11 cellular contexts compared by ENCODE assay signal in the genomic region with DNA sequence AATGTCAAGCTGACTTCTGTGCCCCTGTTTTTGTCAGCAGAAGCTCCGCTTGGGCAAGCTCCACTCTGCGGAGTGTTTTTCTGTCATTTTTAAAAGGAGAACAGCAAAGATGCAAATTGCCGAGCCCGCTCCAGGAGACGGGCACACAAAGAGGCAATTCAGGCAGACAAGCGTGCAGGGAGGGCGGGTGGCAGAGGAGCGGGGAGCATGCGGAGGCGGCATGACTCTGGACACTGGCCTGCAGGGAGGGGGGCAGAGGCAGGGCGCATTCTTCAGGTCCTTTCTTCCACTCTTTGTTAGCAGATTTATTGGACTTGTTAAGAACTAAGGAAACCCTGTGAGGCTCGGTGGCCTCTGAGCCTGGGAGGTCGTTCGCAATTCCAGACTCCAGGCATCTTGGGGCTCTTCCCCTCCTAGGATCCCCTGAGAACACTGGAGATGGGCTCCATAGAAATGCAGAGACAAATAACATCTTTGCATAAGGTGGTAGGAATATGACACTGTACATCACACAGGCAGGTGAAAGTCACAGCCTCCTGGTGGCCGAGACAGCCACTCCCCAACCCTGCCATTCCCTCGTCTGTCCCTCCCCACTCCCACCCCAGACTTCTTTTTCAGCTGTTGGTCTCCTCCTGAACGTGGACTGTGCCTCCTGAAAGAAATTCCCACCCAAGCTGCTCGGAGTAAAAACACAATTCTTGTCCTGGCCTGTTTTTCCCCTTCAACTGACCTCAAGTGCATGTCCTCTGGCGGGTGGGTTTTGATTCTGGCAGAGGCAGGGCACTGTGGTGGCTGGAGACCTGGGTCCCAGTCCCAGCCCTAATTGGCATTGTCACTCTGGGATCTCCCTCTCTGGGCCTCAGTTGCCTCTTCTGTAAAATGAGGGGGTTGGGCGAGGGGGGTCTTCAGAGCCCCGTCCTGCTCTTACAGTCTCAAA.
DNase-seq lines count a peak whose midpoint lies in the region; ATAC-seq and TF ChIP-seq lines count a peak whose summit lies in the region.
"Had no signal": no experiment of that assay in that cellular context is flagged by ENCODE, and none has a peak within 500 bp of the region (broad histone marks: within the 10 kb centered on the region; RNA-seq: fewer than 3 reads in every experiment).

No MANE protein-coding gene starts in this region.

- H3K27ac Mint-ChIP-seq in Calu3 (ENCODE audit: unreplicated experiment) = no peak overlapping the region

- H2AFZ ChIP-seq in neuron (ENCODE audit: low read depth, low read length) = no peak overlapping the region

- BruUV-seq in Calu3 (replicated peaks; lab: Mats Ljungman, UMichigan) = no TSS peak

- TF ChIP-seq CTCF in Calu3 (IDR thresholded peaks at IDR 0.05; ENCODE audit: unreplicated experiment) (no peak), mucosa of descending colon (IDR thresholded peaks at IDR 0.05) (no peak)

- H3K36me3 ChIP-seq in neuron (ENCODE audit: insufficient read depth, low read length) (no peaks in the 10 kb centered on the region), mucosa of descending colon (ENCODE audit: low read depth) (no peaks in the 10 kb centered on the region)

- intact Hi-C loops in Calu3 (cut with micrococcal nuclease; ENCODE audit: unreplicated experiment) (no loop called here), mucosa of descending colon (cut with DNase I, micrococcal nuclease) (no loop called here)

- H3K27me3 ChIP-seq in neuron (ENCODE audit: insufficient read depth, low read length) = no peaks in the 10 kb centered on the region

- H3K4me1 ChIP-seq in neuron (ENCODE audit: insufficient read depth, low read length) = peaks cover 55% of the 10 kb centered on the region
- no peaks in the 10 kb centered on the region for H3K4me1 ChIP-seq in mucosa of descending colon (ENCODE audit: low read depth)

- peaks cover 11% of the 10 kb centered on the region for H3K4me1 Mint-ChIP-seq in Calu3 (ENCODE audit: low read depth, unreplicated experiment)

- CTCF ChIA-PET in Calu3 (lab: Charles Lee) = no interaction called here

- no peaks in the 10 kb centered on the region for H3K9me3 Mint-ChIP-seq in Calu3 (ENCODE audit: low read depth, unreplicated experiment)

- H3K27me3 Mint-ChIP-seq in Calu3 (ENCODE audit: unreplicated experiment) = peaks cover 59% of the 10 kb centered on the region

- H3K4me3 ChIP-seq in neuron (ENCODE audit: low read length) (peak overlapping the region; percentile 30), mucosa of descending colon (no peak overlapping the region)
- H3K4me3 ChIP-seq: lung had no signal

- ATAC-seq in mucosa of descending colon = no peak

- DNase-seq in Calu3 = peak; percentile 15
- DNase-seq in NCI-H526 (lab: John Stamatoyannopoulos, UW) = peak; percentile 93 to 95
- peak; percentile 80 to 82 for DNase-seq in hippocampal formation (lab: John Stamatoyannopoulos, UW)
- no peak for DNase-seq in mucosa of descending colon
- no peak for DNase-seq in hepatic stellate cell (ENCODE audit: low spot score)
- no peak for DNase-seq in GM19240 (ENCODE audit: insufficient read length, low spot score)
- DNase-seq in LoVo (ENCODE audit: low spot score) = no peak
- DNase-seq: activated effector memory CD4-positive, alpha-beta T cell treated with anti-CD3 and anti-CD28 coated beads, Interleukin-2, amount 50 U/mL, for 16 hours; IMR-90 had no signal

- no peaks in the 10 kb centered on the region for H3K36me3 Mint-ChIP-seq in Calu3 (ENCODE audit: insufficient read depth, unreplicated experiment)

- peak overlapping the region; percentile 17 for H3K4me3 Mint-ChIP-seq in Calu3 (ENCODE audit: low read depth, unreplicated experiment)

- H3K9me3 ChIP-seq in neuron (ENCODE audit: low read length) = no peaks in the 10 kb centered on the region
- peaks cover 7% of the 10 kb centered on the region for H3K9me3 ChIP-seq in mucosa of descending colon

Comparison
In these comparisons a context has a peak if more than half of its experiments do, and no peak if none do; other contexts are left out.
1. DNase-seq: peak in Calu3 (single experiment), NCI-H526 (2 of 2) and hippocampal formation (2 of 2); none in mucosa of descending colon (0 of 3), hepatic stellate cell (single experiment), GM19240 (single experiment) and LoVo (single experiment).